Comparison of ENCODE assay signal across 7 cellular contexts in the genomic region with DNA sequence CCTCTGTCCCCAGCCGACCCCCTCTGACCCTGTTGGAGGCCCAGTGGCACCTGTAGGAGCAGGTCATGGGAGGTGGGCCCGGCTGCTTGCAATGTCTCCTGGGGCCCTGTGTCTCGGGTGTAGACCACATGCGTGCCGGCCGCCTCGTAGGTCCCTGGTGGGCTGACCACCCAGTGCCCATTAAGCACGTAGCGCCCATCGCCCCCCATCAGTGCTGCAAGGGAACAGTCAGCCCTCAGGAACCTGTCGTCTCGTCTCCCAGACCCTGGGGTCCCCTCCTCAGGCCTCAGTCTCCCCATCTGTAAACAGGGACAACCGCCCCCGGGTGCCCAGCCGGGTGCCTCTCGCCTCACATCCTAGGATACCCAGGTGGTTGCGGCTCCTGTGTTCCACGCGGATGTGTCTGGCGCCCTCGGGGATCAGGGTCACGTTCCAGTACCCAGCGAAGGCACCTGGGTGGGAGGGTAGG. TPM values are rescaled to one million over a fixed set of nuclear protein-coding genes. Genes with fewer than 3 reads are reported as not detected.
DNase-seq lines count a peak whose midpoint lies in the region; ATAC-seq, FAIRE-seq and TF ChIP-seq lines count a peak whose summit lies in the region.
"Had no signal": no experiment of that assay in that cellular context is flagged by ENCODE, and none has a peak within 500 bp of the region (broad histone marks: within the 10 kb centered on the region; RNA-seq: fewer than 3 reads in every experiment).

No MANE protein-coding gene starts in this region.

- no peak overlapping the region for H3K27ac Mint-ChIP-seq in activated CD4-positive, alpha-beta memory T cell treated with anti-CD3 and anti-CD28 coated beads for 36 hours

- no peaks in the 10 kb centered on the region for H3K9me3 Mint-ChIP-seq in activated CD4-positive, alpha-beta memory T cell treated with anti-CD3 and anti-CD28 coated beads for 36 hours

- TF ChIP-seq POLR2A in endothelial cell of umbilical vein (IDR thresholded peaks at IDR 0.05; ENCODE audit: low read depth, low read length), result no peak

- peak in 1 of 4 donors; percentile 1 for ATAC-seq in psoas muscle
- ATAC-seq in HG02884 (IDR thresholded peaks at IDR 0.05; ENCODE audit: unreplicated experiment), result no peak

- H3K79me2 ChIP-seq in endothelial cell of umbilical vein (ENCODE audit: control insufficient read depth, insufficient read depth, low read length), result no peaks in the 10 kb centered on the region

- DNase-seq in HEK293T (ENCODE audit: extremely low spot score) (no peak), endothelial cell of umbilical vein (ENCODE audit: low read depth, low spot score) (no peak), psoas muscle (no peak), NCI-H2196 (lab: John Stamatoyannopoulos, UW; ENCODE audit: unreplicated experiment) (no peak)
- DNase-seq in activated CD4-positive, alpha-beta memory T cell treated with anti-CD3 and anti-CD28 coated beads for 36 hours, result no peak

- 52 to 65% (median 61%) methylated on average over 22 to 23 of the region's 23 CpGs for WGBS in psoas muscle, 3 donors

- H3K36me3 ChIP-seq in endothelial cell of umbilical vein (ENCODE audit: control insufficient read depth in 2 of 2, extremely low read depth in 1 of 2, insufficient read depth in 2 of 2, low read length in 2 of 2) (no peaks in the 10 kb centered on the region), psoas muscle (ENCODE audit: insufficient read depth in 1 of 2, low read depth in 1 of 2) (peaks cover 0 to 7% of the 10 kb centered on the region in 2 donors)

- no peaks in the 10 kb centered on the region for H3K9me3 ChIP-seq in endothelial cell of umbilical vein (replicated peaks; ENCODE audit: control insufficient read depth, insufficient read depth, low read length)
- H3K9me3 ChIP-seq in psoas muscle, result no peaks in the 10 kb centered on the region

- intact Hi-C loops in endothelial cell of umbilical vein (cut with micrococcal nuclease), result no loop called here
- intact Hi-C loops in psoas muscle (cut with DNase I), result no loop called here
- intact Hi-C loops in activated CD4-positive, alpha-beta memory T cell treated with anti-CD3 and anti-CD28 coated beads for 36 hours (cut with micrococcal nuclease), result loop anchor here (2.0 kb wide), 1 partner anchor 16 kb away; the partner anchor contains the start of genes PCSK4 and REEP6

- H4K20me1 ChIP-seq in endothelial cell of umbilical vein (replicated peaks; ENCODE audit: control insufficient read depth, extremely low read depth, insufficient read depth, low read length), result no peaks in the 10 kb centered on the region

- no peak overlapping the region for H3K4me3 Mint-ChIP-seq in activated CD4-positive, alpha-beta memory T cell treated with anti-CD3 and anti-CD28 coated beads for 36 hours

- H3K36me3 Mint-ChIP-seq in activated CD4-positive, alpha-beta memory T cell treated with anti-CD3 and anti-CD28 coated beads for 36 hours, result no peaks in the 10 kb centered on the region

- peaks cover 13% of the 10 kb centered on the region for H3K27me3 Mint-ChIP-seq in activated CD4-positive, alpha-beta memory T cell treated with anti-CD3 and anti-CD28 coated beads for 36 hours

- TF ChIP-seq CTCF in endothelial cell of umbilical vein (IDR thresholded peaks at IDR 0.05; ENCODE audit: extremely low read depth in 1 of 2, insufficient read depth in 1 of 2, low read depth in 1 of 2, low read length in 2 of 2) (no peak), psoas muscle (IDR thresholded peaks at IDR 0.05) (no peak)

- peak overlapping the region; percentile 44 for H2AFZ ChIP-seq in endothelial cell of umbilical vein (ENCODE audit: low read depth, low read length)

- CTCF ChIA-PET in HEK293T (lab: Yijun Ruan, JAX) (no interaction called here), endothelial cell of umbilical vein (lab: Charles Lee) (no interaction called here)
- CTCF ChIA-PET in activated CD4-positive, alpha-beta memory T cell treated with anti-CD3 and anti-CD28 coated beads for 36 hours (lab: Charles Lee), result no interaction called here

- H3K27me3 ChIP-seq in endothelial cell of umbilical vein (ENCODE audit: control insufficient read depth in 2 of 2, insufficient read depth in 2 of 2, low read length in 2 of 2) (peaks cover 7 to 12% of the 10 kb centered on the region in 2 experiments), psoas muscle (ENCODE audit: insufficient read depth in 3 of 3, low read length in 2 of 3) (peaks cover 0 to 10% (median 2%) of the 10 kb centered on the region in 3 donors)

- H3K9ac ChIP-seq in endothelial cell of umbilical vein (replicated peaks; ENCODE audit: extremely low read depth, insufficient read depth, low read length), result no peak overlapping the region

- no peaks in the 10 kb centered on the region for H3K4me1 ChIP-seq in endothelial cell of umbilical vein (ENCODE audit: control insufficient read depth, extremely low read depth, insufficient read depth, low read length)
- H3K4me1 ChIP-seq in psoas muscle, result peaks cover 23% of the 10 kb centered on the region

- H3K4me3 ChIP-seq in endothelial cell of umbilical vein (replicated peaks in 1 of 3; ENCODE audit: insufficient read depth in 1 of 3, low read depth in 1 of 3, low read length in 3 of 3) (no peak overlapping the region), psoas muscle (peak overlapping the region; percentile 64)

- dilution Hi-C loops in endothelial cell of umbilical vein (cut with MboI; ENCODE audit: extremely low pct_ligation_motif_present, low sequenced_read_pairs), result no loop called here

- POLR2A ChIA-PET in HEK293T (lab: Yijun Ruan, JAX), result interaction anchor here (1.2 kb wide), 1 partner anchor 84 kb away, joined by 3 read pairs; no protein-coding TSS in a partner anchor
- POLR2A ChIA-PET in endothelial cell of umbilical vein (lab: Charles Lee), result no interaction called here
- POLR2A ChIA-PET in activated CD4-positive, alpha-beta memory T cell treated with anti-CD3 and anti-CD28 coated beads for 36 hours (lab: Charles Lee), result no interaction called here

- no peak for FAIRE-seq in endothelial cell of umbilical vein (lab: Jason Lieb, UNC)

- no peak overlapping the region for H3K4me2 ChIP-seq in endothelial cell of umbilical vein (ENCODE audit: insufficient read depth, low read length)

- H3K9me1 ChIP-seq in endothelial cell of umbilical vein (replicated peaks; ENCODE audit: control insufficient read depth, extremely low read depth, insufficient read depth, low read length), result no peaks in the 10 kb centered on the region

- H3K4me1 Mint-ChIP-seq in activated CD4-positive, alpha-beta memory T cell treated with anti-CD3 and anti-CD28 coated beads for 36 hours (ENCODE audit: low read depth), result peaks cover 15% of the 10 kb centered on the region

- H3K27ac ChIP-seq in endothelial cell of umbilical vein (ENCODE audit: insufficient read depth, low read depth, low read length) (no peak overlapping the region), psoas muscle (peak overlapping the region; percentile 88)

- BruUV-seq in endothelial cell of umbilical vein (replicated peaks; lab: Mats Ljungman, UMichigan), result no TSS peak

RNA-seq across cellular contexts. Expression of gene ADAMTSL5, which starts 5.6 kb away (rescaled TPM):
- total RNA-seq in endothelial cell of umbilical vein (not detected in 2 replicates), psoas muscle (10 to 100 TPM in 3 of 4 donors, 1 to 10 TPM in 1; 8.1 to 20.1 (median 14.1) TPM)
- polyA plus RNA-seq in endothelial cell of umbilical vein (0.07 TPM in 1 of 2 replicates, not detected in the other), psoas muscle (10 to 100 TPM in 1 of 3 donors, 1 to 10 TPM in 2; 3.9 to 12.6 (median 9.7) TPM)
- 0.01 TPM in 1 of 2 replicates, not detected in the other for polyA plus RNA-seq in endothelial cell of umbilical vein (2011; cell fraction: cytosol; rRNA removed)
- not detected in 2 replicates for polyA plus RNA-seq in endothelial cell of umbilical vein (2011; cell fraction: nucleus; rRNA removed)
- not detected in 2 replicates for polyA plus RNA-seq in endothelial cell of umbilical vein (2012)
- 0.08 TPM in 1 of 2 replicates, not detected in the other for polyA minus RNA-seq in endothelial cell of umbilical vein
- 21.5 TPM for polyA minus RNA-seq in endothelial cell of umbilical vein (2011; cell fraction: cytosol; rRNA and poly(A)+ RNA removed)
- not detected in 2 replicates for polyA minus RNA-seq in endothelial cell of umbilical vein (2011; cell fraction: nucleus; rRNA and poly(A)+ RNA removed)
- total RNA-seq in activated CD4-positive, alpha-beta memory T cell treated with anti-CD3 and anti-CD28 coated beads for 36 hours, result 1 to 10 TPM; 1.9 to 3.7 TPM

RNA-seq across cellular contexts. Expression of gene REEP6, which starts 16.2 kb away (rescaled TPM):
- total RNA-seq in endothelial cell of umbilical vein (1.5 and 1.8 TPM in 2 replicates), psoas muscle (1 to 10 TPM in 3 of 4 donors, under 1 TPM in 1; 0.23 to 2.0 (median 1.4) TPM)
- polyA plus RNA-seq in endothelial cell of umbilical vein (1.3 and 1.5 TPM in 2 replicates), psoas muscle (1 to 10 TPM in 1 of 3 donors, under 1 TPM in 2; 0.55 to 1.5 (median 0.78) TPM)
- 0.56 TPM in 2 replicates for polyA plus RNA-seq in endothelial cell of umbilical vein (2011; cell fraction: cytosol; rRNA removed)
- polyA plus RNA-seq in endothelial cell of umbilical vein (2011; cell fraction: nucleus; rRNA removed), result 0.21 and 0.56 TPM in 2 replicates
- 2.0 and 3.6 TPM in 2 replicates for polyA plus RNA-seq in endothelial cell of umbilical vein (2012)
- 0.49 and 1.5 TPM in 2 replicates for polyA minus RNA-seq in endothelial cell of umbilical vein
- polyA minus RNA-seq in endothelial cell of umbilical vein (2011; cell fraction: cytosol; rRNA and poly(A)+ RNA removed), result 5.2 TPM
- polyA minus RNA-seq in endothelial cell of umbilical vein (2011; cell fraction: nucleus; rRNA and poly(A)+ RNA removed), result not detected in 2 replicates
- 1 to 10 TPM; 1.8 to 1.9 TPM for total RNA-seq in activated CD4-positive, alpha-beta memory T cell treated with anti-CD3 and anti-CD28 coated beads for 36 hours

RNA-seq across cellular contexts. Expression of gene PLK5, which starts 16.7 kb away (rescaled TPM):
- total RNA-seq in endothelial cell of umbilical vein (not detected in 2 replicates), psoas muscle (not detected)
- polyA plus RNA-seq in endothelial cell of umbilical vein (not detected in 2 replicates), psoas muscle (under 1 TPM in 2 of 3 donors, not detected in 1; 0.03 to 0.35 TPM)
- not detected in 2 replicates for polyA plus RNA-seq in endothelial cell of umbilical vein (2011; cell fraction: cytosol; rRNA removed)
- polyA plus RNA-seq in endothelial cell of umbilical vein (2011; cell fraction: nucleus; rRNA removed), result 0.07 TPM in 1 of 2 replicates, not detected in the other
- polyA plus RNA-seq in endothelial cell of umbilical vein (2012), result 0.19 TPM in 1 of 2 replicates, not detected in the other
- polyA minus RNA-seq in endothelial cell of umbilical vein, result not detected in 2 replicates
- not detected for polyA minus RNA-seq in endothelial cell of umbilical vein (2011; cell fraction: cytosol; rRNA and poly(A)+ RNA removed)
- not detected in 2 replicates for polyA minus RNA-seq in endothelial cell of umbilical vein (2011; cell fraction: nucleus; rRNA and poly(A)+ RNA removed)
- not detected for total RNA-seq in activated CD4-positive, alpha-beta memory T cell treated with anti-CD3 and anti-CD28 coated beads for 36 hours
- total RNA-seq: RPMI7951 had no signal

RNA-seq across cellular contexts. Expression of gene PCSK4, which starts 17.1 kb away (rescaled TPM):
- 0.92 and 1.2 TPM in 2 replicates for total RNA-seq in endothelial cell of umbilical vein
- 1.7 TPM in 2 replicates for polyA plus RNA-seq in endothelial cell of umbilical vein
- 0.41 and 0.48 TPM in 2 replicates for polyA plus RNA-seq in endothelial cell of umbilical vein (2011; cell fraction: cytosol; rRNA removed)
- 5.9 and 7.2 TPM in 2 replicates for polyA plus RNA-seq in endothelial cell of umbilical vein (2011; cell fraction: nucleus; rRNA removed)
- polyA plus RNA-seq in endothelial cell of umbilical vein (2012), result 0.96 and 2.2 TPM in 2 replicates
- polyA minus RNA-seq in endothelial cell of umbilical vein, result 1.2 and 1.4 TPM in 2 replicates
- polyA minus RNA-seq in endothelial cell of umbilical vein (2011; cell fraction: cytosol; rRNA and poly(A)+ RNA removed), result 0.61 TPM
- polyA minus RNA-seq in endothelial cell of umbilical vein (2011; cell fraction: nucleus; rRNA and poly(A)+ RNA removed), result 0.38 and 1.1 TPM in 2 replicates
- total RNA-seq in psoas muscle, result 1 to 10 TPM in 1 of 4 donors, under 1 TPM in 3; 0.57 to 1.5 (median 0.93) TPM
- 1 to 10 TPM in 1 of 3 donors, under 1 TPM in 2; 0.74 to 1.3 (median 0.84) TPM for polyA plus RNA-seq in psoas muscle
- total RNA-seq in activated CD4-positive, alpha-beta memory T cell treated with anti-CD3 and anti-CD28 coated beads for 36 hours, result 1 to 10 TPM; 1.5 to 2.7 TPM

RNA-seq across cellular contexts. Expression of gene C19orf25, which starts 28.2 kb away (rescaled TPM):
- total RNA-seq in endothelial cell of umbilical vein, result 28.0 and 29.0 TPM in 2 replicates
- 34.6 and 40.3 TPM in 2 replicates for polyA plus RNA-seq in endothelial cell of umbilical vein
- polyA plus RNA-seq in endothelial cell of umbilical vein (2011; cell fraction: cytosol; rRNA removed), result 21.2 and 27.3 TPM in 2 replicates
- polyA plus RNA-seq in endothelial cell of umbilical vein (2011; cell fraction: nucleus; rRNA removed), result 20.9 TPM in 2 replicates
- 10.8 and 16.6 TPM in 2 replicates for polyA plus RNA-seq in endothelial cell of umbilical vein (2012)
- polyA minus RNA-seq in endothelial cell of umbilical vein, result 7.0 and 9.5 TPM in 2 replicates
- polyA minus RNA-seq in endothelial cell of umbilical vein (2011; cell fraction: cytosol; rRNA and poly(A)+ RNA removed), result 19.0 TPM
- polyA minus RNA-seq in endothelial cell of umbilical vein (2011; cell fraction: nucleus; rRNA and poly(A)+ RNA removed), result 9.1 and 11.3 TPM in 2 replicates
- 10 to 100 TPM in 3 of 4 donors, 1 to 10 TPM in 1; 8.1 to 20.1 (median 14.7) TPM for total RNA-seq in psoas muscle
- 10 to 100 TPM; 19.9 to 45.0 (median 30.4) TPM for polyA plus RNA-seq in psoas muscle
- total RNA-seq in activated CD4-positive, alpha-beta memory T cell treated with anti-CD3 and anti-CD28 coated beads for 36 hours, result 10 to 100 TPM; 24.4 to 26.9 TPM
